ENCODE assay signal across 18 cellular contexts in genomic region chr16:56420613-56421012, GRCh38. TPM values are rescaled to one million over a fixed set of nuclear protein-coding genes. Genes with fewer than 3 reads are reported as not detected.
DNase-seq lines count a peak whose midpoint lies in the region; ATAC-seq and TF ChIP-seq lines count a peak whose summit lies in the region.
"Had no signal": no experiment of that assay in that cellular context is flagged by ENCODE, and none has a peak within 500 bp of the region (broad histone marks: within the 10 kb centered on the region; RNA-seq: fewer than 3 reads in every experiment).

No MANE protein-coding gene starts in this region.

- DNase-seq in CD14-positive monocyte (ENCODE audit: low spot score), result no peak
- no peak for DNase-seq in HFFc6
- DNase-seq in osteoblast (ENCODE audit: insufficient read length, low spot score, missing footprints), result no peak
- no peak for DNase-seq in NCI-H774 (lab: John Stamatoyannopoulos, UW)
- DNase-seq in esophagus squamous epithelium (lab: John Stamatoyannopoulos, UW), result no peak
- DNase-seq in CD8-positive, alpha-beta T cell, result no peak
- no peak for DNase-seq in erythroblast (lab: John Stamatoyannopoulos, UW)
- DNase-seq: CD4-positive, CD25-positive, alpha-beta regulatory T cell; H7; IMR-90; NCI-H1092; NCI-H2227 treated with DMSO at 0.1 percent for 48 hours; NCI-H524 treated with DMSO at 0.1 percent for 48 hours; PC-3 had no signal

- no peak overlapping the region for H2AFZ ChIP-seq in SU-DHL-6 (ENCODE audit: low read depth, low read length, severe bottlenecking)
- no peak overlapping the region for H2AFZ ChIP-seq in osteoblast (ENCODE audit: low read length)

- H3K79me2 ChIP-seq in SU-DHL-6 (ENCODE audit: insufficient read depth, low read length) (peaks cover 91% of the 10 kb centered on the region), osteoblast (ENCODE audit: insufficient read depth, low read length) (peaks cover 89% of the 10 kb centered on the region)

- H3K9me2 ChIP-seq in SU-DHL-6 (replicated peaks; ENCODE audit: insufficient read depth, low read length), result no peaks in the 10 kb centered on the region

- H3K4me1 Mint-ChIP-seq in CD14-positive monocyte (peaks cover 54% of the 10 kb centered on the region), HFFc6 (ENCODE audit: low read depth) (peaks cover 45% of the 10 kb centered on the region)
- H3K4me1 Mint-ChIP-seq in CD8-positive, alpha-beta T cell (ENCODE audit: low read depth), result peaks cover 47% of the 10 kb centered on the region

- POLR2A ChIA-PET in CD8-positive, alpha-beta T cell (lab: Charles Lee), result interaction anchor here (1.1 kb wide), 1 partner anchor 17 kb away, joined by 3 read pairs; no protein-coding TSS in a partner anchor

- no peaks in the 10 kb centered on the region for H4K20me1 ChIP-seq in SU-DHL-6 (ENCODE audit: low read depth, low read length)
- peaks cover 53% of the 10 kb centered on the region for H4K20me1 ChIP-seq in osteoblast (ENCODE audit: insufficient read depth, low read length)

- H3K27me3 Mint-ChIP-seq in CD14-positive monocyte (ENCODE audit: low read depth in 3 of 3) (no peaks in the 10 kb centered on the region), HFFc6 (ENCODE audit: insufficient read depth) (no peaks in the 10 kb centered on the region)
- no peaks in the 10 kb centered on the region for H3K27me3 Mint-ChIP-seq in CD8-positive, alpha-beta T cell (ENCODE audit: low read depth)
- H3K27me3 Mint-ChIP-seq: CD4-positive, CD25-positive, alpha-beta regulatory T cell had no signal

- ATAC-seq in CD8-positive, alpha-beta T cell, result no peak
- ATAC-seq: A549, PC-3, Right ventricle myocardium inferior had no signal

- H3K27me3 ChIP-seq in SU-DHL-6 (ENCODE audit: low read length) (no peaks in the 10 kb centered on the region), osteoblast (ENCODE audit: insufficient read depth, low read length) (no peaks in the 10 kb centered on the region), esophagus squamous epithelium (no peaks in the 10 kb centered on the region)
- H3K27me3 ChIP-seq in CD8-positive, alpha-beta T cell (ENCODE audit: insufficient read depth, low read length), result no peaks in the 10 kb centered on the region

- no peak for TF ChIP-seq CTCF in CD14-positive monocyte (IDR thresholded peaks at IDR 0.05)
- TF ChIP-seq CTCF in HFFc6 (IDR thresholded peaks at IDR 0.05), result no peak
- no peak for TF ChIP-seq CTCF in SU-DHL-6 (IDR thresholded peaks at IDR 0.05; ENCODE audit: insufficient read depth, low read length, poor library complexity, severe bottlenecking)
- no peak for TF ChIP-seq CTCF in osteoblast (IDR thresholded peaks at IDR 0.05; ENCODE audit: extremely low read depth, low read depth, low read length)
- TF ChIP-seq CTCF in esophagus squamous epithelium (IDR thresholded peaks at IDR 0.05), result no peak
- TF ChIP-seq CTCF in CD8-positive, alpha-beta T cell (IDR thresholded peaks at IDR 0.05), result no peak

- H3K9me3 ChIP-seq in SU-DHL-6 (ENCODE audit: insufficient read depth, low read length), result no peaks in the 10 kb centered on the region
- no peaks in the 10 kb centered on the region for H3K9me3 ChIP-seq in osteoblast (ENCODE audit: low read depth, low read length)
- no peaks in the 10 kb centered on the region for H3K9me3 ChIP-seq in esophagus squamous epithelium
- H3K9me3 ChIP-seq in CD8-positive, alpha-beta T cell (ENCODE audit: low read length), result no peaks in the 10 kb centered on the region
- H3K9me3 ChIP-seq: A549 had no signal

- CTCF ChIA-PET in CD8-positive, alpha-beta T cell (lab: Charles Lee), result no interaction called here

- TF ChIP-seq POLR2A in esophagus squamous epithelium (IDR thresholded peaks at IDR 0.05) (no peak), erythroblast (IDR thresholded peaks at IDR 0.05; ENCODE audit: low read length) (no peak)

- H3K27ac Mint-ChIP-seq in CD14-positive monocyte (peak overlapping the region in 4 of 7 donors; percentile 5 to 72 (median 35)), HFFc6 (peak overlapping the region; percentile 50; the same call in 1 of the 2 replicates)
- no peak overlapping the region for H3K27ac Mint-ChIP-seq in CD8-positive, alpha-beta T cell

- intact Hi-C loops in CD14-positive monocyte (cut with micrococcal nuclease) (no loop called here), esophagus squamous epithelium (cut with DNase I) (no loop called here)
- intact Hi-C loops in CD8-positive, alpha-beta T cell (cut with DNase I, micrococcal nuclease), result loop anchor here in 1 of 2 experiments (10.0 kb wide), 1 partner anchor 1314 kb away; the partner anchor contains the start of gene KATNB1

- H3K36me3 ChIP-seq in SU-DHL-6 (ENCODE audit: low read length) (no peaks in the 10 kb centered on the region), osteoblast (ENCODE audit: insufficient read depth, low read length) (no peaks in the 10 kb centered on the region), esophagus squamous epithelium (no peaks in the 10 kb centered on the region)
- H3K36me3 ChIP-seq in CD8-positive, alpha-beta T cell (ENCODE audit: insufficient read depth, low read length), result no peaks in the 10 kb centered on the region

- H3K9me3 Mint-ChIP-seq in CD14-positive monocyte (no peaks in the 10 kb centered on the region), HFFc6 (no peaks in the 10 kb centered on the region)
- no peaks in the 10 kb centered on the region for H3K9me3 Mint-ChIP-seq in CD8-positive, alpha-beta T cell
- H3K9me3 Mint-ChIP-seq: CD4-positive, CD25-positive, alpha-beta regulatory T cell had no signal

- H3K27ac ChIP-seq in SU-DHL-6 (ENCODE audit: low read depth, low read length) (peak overlapping the region; percentile 91), osteoblast (ENCODE audit: low read depth, low read length) (peak overlapping the region; percentile 3), esophagus squamous epithelium (peak overlapping the region in 2 of 4 donors; percentile 60 to 73)
- no peak overlapping the region for H3K27ac ChIP-seq in CD8-positive, alpha-beta T cell (ENCODE audit: low read depth, low read length)
- H3K27ac ChIP-seq: A549, SK-N-MC had no signal

- H3K36me3 Mint-ChIP-seq in CD14-positive monocyte, result peaks cover 0 to 6% of the 10 kb centered on the region in 2 donors
- H3K36me3 Mint-ChIP-seq in HFFc6 (ENCODE audit: low read depth), result no peaks in the 10 kb centered on the region
- peaks cover 6% of the 10 kb centered on the region for H3K36me3 Mint-ChIP-seq in CD8-positive, alpha-beta T cell

- H3K4me3 Mint-ChIP-seq in CD14-positive monocyte, result no peak overlapping the region
- H3K4me3 Mint-ChIP-seq in HFFc6, result no peak overlapping the region
- no peak overlapping the region for H3K4me3 Mint-ChIP-seq in CD8-positive, alpha-beta T cell

- H3K4me1 ChIP-seq in osteoblast (ENCODE audit: insufficient read depth, low read length) (peaks cover 24% of the 10 kb centered on the region), esophagus squamous epithelium (peaks cover 14 to 73% (median 30%) of the 10 kb centered on the region in 3 donors)
- peaks cover 15% of the 10 kb centered on the region for H3K4me1 ChIP-seq in CD8-positive, alpha-beta T cell (ENCODE audit: insufficient read depth, low read length)

- H3K9ac ChIP-seq in SU-DHL-6 (ENCODE audit: low read length), result peak overlapping the region; percentile 21

- H3K4me3 ChIP-seq in SU-DHL-6 (ENCODE audit: insufficient read depth, low read length, poor library complexity, severe bottlenecking), result peak overlapping the region; percentile 88
- no peak overlapping the region for H3K4me3 ChIP-seq in osteoblast (ENCODE audit: insufficient read depth, low read length)
- H3K4me3 ChIP-seq in esophagus squamous epithelium, result no peak overlapping the region
- no peak overlapping the region for H3K4me3 ChIP-seq in CD8-positive, alpha-beta T cell (ENCODE audit: low read depth, low read length)
- H3K4me3 ChIP-seq: A549, SK-N-MC had no signal

- H3F3A ChIP-seq in SU-DHL-6 (ENCODE audit: insufficient read depth), result peaks cover 60% of the 10 kb centered on the region

- peak overlapping the region; percentile 98 for H3K4me2 ChIP-seq in SU-DHL-6 (ENCODE audit: low read depth, low read length, poor library complexity, severe bottlenecking)
- no peak overlapping the region for H3K4me2 ChIP-seq in osteoblast (ENCODE audit: insufficient read depth, low read length)
- H3K4me2 ChIP-seq: A549 had no signal

RNA-seq across cellular contexts. Expression of gene AMFR, which starts 4.7 kb away (rescaled TPM):
- 10 to 100 TPM; 28.3 to 68.1 TPM for polyA plus RNA-seq in CD14-positive monocyte
- 100 to 1,000 TPM; 104 to 117 (median 112) TPM for total RNA-seq in HFFc6 (2021; fragmentation: NEBNext Ultra II Directional; extraction: Animal tissue kit (Norgen Biotek cat#: 25700))
- total RNA-seq in osteoblast (279 and 339 TPM in 2 replicates), esophagus squamous epithelium (100 to 1,000 TPM in 2 of 4 donors, 10 to 100 TPM in 2; 69.9 to 133 (median 111) TPM)
- 10 to 100 TPM; 75.4 to 76.4 TPM for total RNA-seq in CD8-positive, alpha-beta T cell

RNA-seq across cellular contexts. Expression of gene NUDT21, which starts 30.5 kb away (rescaled TPM):
- polyA plus RNA-seq in CD14-positive monocyte, result 10 to 100 TPM; 55.9 to 65.0 TPM
- total RNA-seq in HFFc6 (2021; fragmentation: NEBNext Ultra II Directional; extraction: Animal tissue kit (Norgen Biotek cat#: 25700)), result 100 to 1,000 TPM; 114 to 150 (median 138) TPM
- total RNA-seq in osteoblast (58.6 and 64.5 TPM in 2 replicates), esophagus squamous epithelium (10 to 100 TPM; 39.4 to 55.5 (median 48.2) TPM)
- 100 to 1,000 TPM in 1 of 2 experiments, 10 to 100 TPM in 1; 99.1 to 106 TPM for total RNA-seq in CD8-positive, alpha-beta T cell

RNA-seq across cellular contexts. Expression of gene OGFOD1, which starts 30.7 kb away (rescaled TPM):
- polyA plus RNA-seq in CD14-positive monocyte, result 10 to 100 TPM; 23.4 to 37.9 TPM
- total RNA-seq in HFFc6 (2021; fragmentation: NEBNext Ultra II Directional; extraction: Animal tissue kit (Norgen Biotek cat#: 25700)), result 10 to 100 TPM; 62.8 to 77.0 (median 74.3) TPM
- 39.2 and 47.4 TPM in 2 replicates for total RNA-seq in osteoblast
- total RNA-seq in esophagus squamous epithelium, result 10 to 100 TPM; 28.8 to 58.3 (median 32.1) TPM
- total RNA-seq in CD8-positive, alpha-beta T cell, result 10 to 100 TPM; 17.0 to 21.5 TPM
